21 cellular contexts compared by ENCODE assay signal in genomic region chr10:113011592-113012374, GRCh38.
DNase-seq lines count a peak whose midpoint lies in the region; ATAC-seq and TF ChIP-seq lines count a peak whose summit lies in the region.
"Had no signal": no experiment of that assay in that cellular context is flagged by ENCODE, and none has a peak within 500 bp of the region (broad histone marks: within the 10 kb centered on the region; RNA-seq: fewer than 3 reads in every experiment).

No MANE protein-coding gene starts in this region.

- peaks cover 15% of the 10 kb centered on the region for H3K4me1 Mint-ChIP-seq in Caco-2 (ENCODE audit: low read depth, unreplicated experiment)
- H3K4me1 Mint-ChIP-seq in WTC11, result peaks cover 70% of the 10 kb centered on the region
- peaks cover 7% of the 10 kb centered on the region for H3K4me1 Mint-ChIP-seq in glutamatergic neuron (ENCODE audit: low read depth, unreplicated experiment)
- peaks cover 28% of the 10 kb centered on the region for H3K4me1 Mint-ChIP-seq in progenitor cell of endocrine pancreas (ENCODE audit: low read depth)

- H3K27ac ChIP-seq in substantia nigra (ENCODE audit: low read depth, low read length, poor library complexity, severe bottlenecking), result no peak overlapping the region
- H3K27ac ChIP-seq: PC-9, SJSA1 had no signal

- DNase-seq in Caco-2 (no peak), WTC11 (ENCODE audit: low spot score) (no peak), glutamatergic neuron (no peak), progenitor cell of endocrine pancreas (ENCODE audit: low spot score, unreplicated experiment) (no peak), HT-29 (ENCODE audit: low spot score) (no peak), substantia nigra (lab: John Stamatoyannopoulos, UW) (no peak)
- DNase-seq: ACHN; CD4-positive, alpha-beta T cell; DMS53; H7; IMR-90; KG1; MM.1S; NCI-H2029; NCI-H446 treated with DMSO at 0.1 percent for 48 hours; PC-9; Right ventricle myocardium superior; RPMI8226; T-helper 1 cell had no signal

- no peaks in the 10 kb centered on the region for H3K27me3 Mint-ChIP-seq in Caco-2 (ENCODE audit: insufficient read depth, unreplicated experiment)
- no peaks in the 10 kb centered on the region for H3K27me3 Mint-ChIP-seq in WTC11 (ENCODE audit: low read depth)
- no peaks in the 10 kb centered on the region for H3K27me3 Mint-ChIP-seq in glutamatergic neuron (ENCODE audit: unreplicated experiment)
- H3K27me3 Mint-ChIP-seq in progenitor cell of endocrine pancreas, result no peaks in the 10 kb centered on the region

- CTCF ChIA-PET in Caco-2 (lab: Charles Lee), result no interaction called here
- CTCF ChIA-PET in WTC11 (lab: Charles Lee), result no interaction called here

- H3K4me3 Mint-ChIP-seq in Caco-2 (ENCODE audit: unreplicated experiment) (no peak overlapping the region), WTC11 (no peak overlapping the region; the same call in 1 of the 2 replicates), glutamatergic neuron (ENCODE audit: unreplicated experiment) (peak overlapping the region; percentile 13), progenitor cell of endocrine pancreas (ENCODE audit: low read depth) (no peak overlapping the region)
- H3K4me3 Mint-ChIP-seq: CD4-positive, alpha-beta T cell had no signal

- ATAC-seq in WTC11 (no peak), HG02571 (IDR thresholded peaks at IDR 0.05; ENCODE audit: unreplicated experiment) (no peak)

- POLR2A ChIA-PET in Caco-2 (lab: Charles Lee), result no interaction called here
- POLR2A ChIA-PET in WTC11 (lab: Charles Lee), result no interaction called here

- no peaks in the 10 kb centered on the region for H3K9me3 Mint-ChIP-seq in Caco-2 (ENCODE audit: unreplicated experiment)
- H3K9me3 Mint-ChIP-seq in WTC11, result peaks cover 9% of the 10 kb centered on the region
- H3K9me3 Mint-ChIP-seq in glutamatergic neuron (ENCODE audit: unreplicated experiment), result no peaks in the 10 kb centered on the region
- no peaks in the 10 kb centered on the region for H3K9me3 Mint-ChIP-seq in progenitor cell of endocrine pancreas (ENCODE audit: low read depth)
- H3K9me3 Mint-ChIP-seq: CD4-positive, alpha-beta T cell had no signal

- intact Hi-C loops in Caco-2 (cut with micrococcal nuclease; ENCODE audit: unreplicated experiment), result no loop called here

- H3K4me3 ChIP-seq in Caco-2 (ENCODE audit: low read depth, low read length), result no peak overlapping the region
- H3K4me3 ChIP-seq: PC-9, SJSA1 had no signal

- H3K9me3 ChIP-seq in Caco-2, result no peaks in the 10 kb centered on the region
- H3K9me3 ChIP-seq: SJSA1 had no signal

- BruUV-seq in Caco-2 (replicated peaks; lab: Mats Ljungman, UMichigan), result no TSS peak

- H3K36me3 Mint-ChIP-seq in Caco-2 (ENCODE audit: insufficient read depth, unreplicated experiment), result peaks cover 40% of the 10 kb centered on the region
- H3K36me3 Mint-ChIP-seq in WTC11, result peaks cover 30% of the 10 kb centered on the region
- no peaks in the 10 kb centered on the region for H3K36me3 Mint-ChIP-seq in glutamatergic neuron (ENCODE audit: unreplicated experiment)
- H3K36me3 Mint-ChIP-seq in progenitor cell of endocrine pancreas (ENCODE audit: insufficient read depth), result peaks cover 11% of the 10 kb centered on the region

- peaks cover 10% of the 10 kb centered on the region for H3K4me1 ChIP-seq in Caco-2
- H3K4me1 ChIP-seq: SJSA1 had no signal

- TF ChIP-seq CTCF in Caco-2 (IDR thresholded peaks at IDR 0.05; ENCODE audit: insufficient read depth in 1 of 2, low read depth in 1 of 2, low read length in 1 of 2, severe bottlenecking in 1 of 2, unreplicated experiment in 1 of 2), result no peak
- no peak for TF ChIP-seq CTCF in WTC11 (IDR thresholded peaks at IDR 0.05)
- no peak for TF ChIP-seq CTCF in glutamatergic neuron (IDR thresholded peaks at IDR 0.05; ENCODE audit: partially characterized antibody, unreplicated experiment)
- no peak for TF ChIP-seq CTCF in progenitor cell of endocrine pancreas (IDR thresholded peaks at IDR 0.05; ENCODE audit: unreplicated experiment)

- H3K27ac Mint-ChIP-seq in Caco-2 (ENCODE audit: unreplicated experiment) (peak overlapping the region; percentile 32), WTC11 (peak overlapping the region; percentile 71), glutamatergic neuron (ENCODE audit: unreplicated experiment) (no peak overlapping the region), progenitor cell of endocrine pancreas (peak overlapping the region; percentile 25)
- H3K27ac Mint-ChIP-seq: CD4-positive, alpha-beta T cell had no signal

- H3K27me3 ChIP-seq in Caco-2 (replicated peaks; ENCODE audit: control insufficient read depth, insufficient read depth, low read length), result no peaks in the 10 kb centered on the region
- H3K27me3 ChIP-seq: SJSA1 had no signal

- peaks cover 1% of the 10 kb centered on the region for H3K36me3 ChIP-seq in Caco-2 (ENCODE audit: control insufficient read depth, insufficient read depth, low read length)

TF ChIP-seq in WTC11, 78 proteins besides CTCF, POLR2A, EP300 and RAD21 (continues in another document):
- TF ChIP-seq RELA (CRISPR knock-in tag; IDR thresholded peaks at IDR 0.05; ENCODE audit: borderline replicate concordance) (no peak), ATF1 (CRISPR knock-in tag; IDR thresholded peaks at IDR 0.05) (no peak), ZNF138 (CRISPR knock-in tag; conservative IDR thresholded peaks at IDR 0.05) (no peak; the same call in 1 of the 2 replicates), AFF4 (CRISPR knock-in tag; IDR thresholded peaks at IDR 0.05; ENCODE audit: borderline replicate concordance) (no peak; the same call in 1 of the 2 replicates), MAX (CRISPR knock-in tag; IDR thresholded peaks at IDR 0.05) (peak; percentile 48; the same call in 1 of the 2 replicates), AR (CRISPR knock-in tag; IDR thresholded peaks at IDR 0.05) (peak; percentile 78; the same call in 1 of the 2 replicates), ZNF416 (CRISPR knock-in tag; IDR thresholded peaks at IDR 0.05) (peak; percentile 85), EMX1 (CRISPR knock-in tag; IDR thresholded peaks at IDR 0.05) (peak; percentile 95), ETV6 (CRISPR knock-in tag; IDR thresholded peaks at IDR 0.05) (no peak)
